ENCODE assay signal across 22 cellular contexts in genomic region chr7:106294334-106294733, GRCh38. TPM values are rescaled to one million over a fixed set of nuclear protein-coding genes. Genes with fewer than 3 reads are reported as not detected.
DNase-seq lines count a peak whose midpoint lies in the region; ATAC-seq and TF ChIP-seq lines count a peak whose summit lies in the region.
"Had no signal": no experiment of that assay in that cellular context is flagged by ENCODE, and none has a peak within 500 bp of the region (broad histone marks: within the 10 kb centered on the region; RNA-seq: fewer than 3 reads in every experiment).

No MANE protein-coding gene starts in this region.

- ATAC-seq in GM21529 (IDR thresholded peaks at IDR 0.05; ENCODE audit: unreplicated experiment) (no peak), HG02870 (IDR thresholded peaks at IDR 0.05; ENCODE audit: unreplicated experiment) (no peak)
- ATAC-seq: activated CD8-positive, alpha-beta T cell treated with anti-CD3 and anti-CD28 coated beads, Interleukin-2, amount 10 ng/mL, durations not matched to agents 7 days and 5 days; activated naive CD4-positive, alpha-beta T cell treated with anti-CD3 and anti-CD28 coated beads, Interleukin-2, amount 50 U/mL, for 72 hours; activated T-cell treated with anti-CD3 and anti-CD28 coated beads, Interleukin-2, amount 50 U/mL, for 4 hours; GM12878; left lung; Right ventricle myocardium inferior; sciatic nerve; stimulated activated naive CD8-positive, alpha-beta T cell treated with anti-CD3 and anti-CD28 coated beads, Interleukin-15, amount 100 ng/mL, for 72 hours; upper lobe of right lung had no signal

- H3K4me3 ChIP-seq in AG04450 (ENCODE audit: low read depth, low read length): no peak overlapping the region
- H3K4me3 ChIP-seq in fibroblast of pulmonary artery (replicated peaks; ENCODE audit: low read depth, low read length): no peak overlapping the region
- H3K4me3 ChIP-seq: coronary artery, GM12878, left lung, upper lobe of right lung had no signal

- CTCF ChIA-PET in AG04450 (lab: Charles Lee): no interaction called here

- no peaks in the 10 kb centered on the region for H3K9me3 ChIP-seq in AG04450 (ENCODE audit: control insufficient read depth, insufficient read depth, low read length)
- H3K9me3 ChIP-seq: left lung, upper lobe of right lung had no signal

- H3K27me3 ChIP-seq in AG04450 (ENCODE audit: control insufficient read depth, insufficient read depth, low read length): no peaks in the 10 kb centered on the region
- H3K27me3 ChIP-seq: left lung, upper lobe of right lung had no signal

- POLR2A ChIA-PET in AG04450 (lab: Yijun Ruan, JAX): no interaction called here

- no peak for DNase-seq in AG04450 (ENCODE audit: low read depth, low spot score)
- DNase-seq in RKO (ENCODE audit: low spot score): peak; percentile 30
- no peak for DNase-seq in fibroblast of pulmonary artery (ENCODE audit: low read depth)
- no peak for DNase-seq in GM03348 (ENCODE audit: low spot score)
- DNase-seq in stimulated activated CD4-positive, alpha-beta T cell treated with anti-CD3 and anti-CD28 coated beads, Interleukin-4, amount 100 ng/mL, for 4 hours: no peak
- DNase-seq: activated B cell treated with CpG ODN at 0.5 μM for 24 hours; activated CD8-positive, alpha-beta T cell treated with anti-CD3 and anti-CD28 coated beads, Interleukin-2, amount 10 ng/mL, durations not matched to agents 7 days and 5 days; activated T-cell treated with anti-CD3 and anti-CD28 coated beads, Interleukin-2, amount 50 U/mL, for 4 hours; left lung; NCI-H187; NCI-H345; stimulated activated CD4-positive, alpha-beta T cell treated with anti-CD3 and anti-CD28 coated beads, Interleukin-2, amount 100 ng/mL, for 24 hours; stimulated activated naive CD8-positive, alpha-beta T cell treated with anti-CD3 and anti-CD28 coated beads, Interleukin-15, amount 100 ng/mL, for 72 hours; upper lobe of right lung had no signal

- no peak overlapping the region for H3K27ac ChIP-seq in AG04450 (ENCODE audit: low read depth, low read length)
- H3K27ac ChIP-seq: coronary artery, left lung, upper lobe of right lung had no signal

- TF ChIP-seq CTCF in AG04450 (IDR thresholded peaks at IDR 0.05; ENCODE audit: low read depth, low read length) (peak; percentile 26), GM12873 (IDR thresholded peaks at IDR 0.05; ENCODE audit: insufficient read depth, low read depth, low read length, missing control alignments) (peak; percentile 35), fibroblast of pulmonary artery (IDR thresholded peaks at IDR 0.05; ENCODE audit: low read length, missing control alignments) (peak; percentile 27)

RNA-seq across cellular contexts. Expression of gene NAMPT, which starts 9.6 kb away (rescaled TPM):
- 27.6 and 37.4 TPM in 2 replicates for polyA plus RNA-seq in AG04450 (2011; rRNA removed)
- polyA minus RNA-seq in AG04450 (2011; rRNA and poly(A)+ RNA removed): 34.2 and 34.9 TPM in 2 replicates
